ENCODE assay signal across 23 cellular contexts in the genomic region with DNA sequence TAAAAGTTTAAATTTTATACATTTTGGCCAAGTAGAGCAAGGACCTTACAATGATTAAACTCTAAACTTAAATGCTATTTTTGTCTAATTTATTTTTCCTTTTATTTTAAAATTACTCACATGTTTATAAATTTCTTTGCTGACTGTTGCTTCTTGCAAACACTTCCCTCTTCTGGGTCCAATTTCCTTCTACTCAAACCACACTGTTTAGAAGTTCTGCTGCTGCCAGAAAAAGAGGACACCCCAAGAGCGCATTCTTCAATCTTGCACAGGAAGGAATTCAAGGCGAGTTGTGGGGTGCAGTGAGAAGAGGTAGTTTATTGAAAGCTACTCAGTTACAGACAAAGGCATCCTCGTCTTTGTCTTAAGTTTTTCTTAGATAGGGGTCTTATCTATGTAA.
"Had no signal": no experiment of that assay in that cellular context is flagged by ENCODE, and none has a peak within 500 bp of the region (broad histone marks: within the 10 kb centered on the region; RNA-seq: fewer than 3 reads in every experiment).

No MANE protein-coding gene starts in this region.

- H3K4me1 Mint-ChIP-seq: activated CD4-positive, alpha-beta memory T cell treated with anti-CD3 and anti-CD28 coated beads, Interleukin-2, amount 10 ng/mL, durations not matched to agents 7 days and 5 days; activated CD8-positive, alpha-beta memory T cell treated with anti-CD3 and anti-CD28 coated beads, Interleukin-2, amount 10 ng/mL, durations not matched to agents 7 days and 5 days; activated naive CD4-positive, alpha-beta T cell treated with anti-CD3 and anti-CD28 coated beads, Interleukin-2, amount 10 ng/mL, durations not matched to agents 7 days and 5 days; naive B cell had no signal

- H3K27ac ChIP-seq: epithelial cell of prostate, heart right ventricle, right lobe of liver, skin epidermis, thoracic aorta had no signal

- H3K27ac Mint-ChIP-seq: activated CD4-positive, alpha-beta memory T cell treated with anti-CD3 and anti-CD28 coated beads, Interleukin-2, amount 10 ng/mL, durations not matched to agents 7 days and 5 days; activated CD8-positive, alpha-beta memory T cell treated with anti-CD3 and anti-CD28 coated beads, Interleukin-2, amount 10 ng/mL, durations not matched to agents 7 days and 5 days; activated naive CD4-positive, alpha-beta T cell treated with anti-CD3 and anti-CD28 coated beads, Interleukin-2, amount 10 ng/mL, durations not matched to agents 7 days and 5 days; naive B cell; type B pancreatic cell had no signal

- H3K4me1 ChIP-seq: heart right ventricle, right lobe of liver had no signal

- H3K9me3 Mint-ChIP-seq: activated CD4-positive, alpha-beta memory T cell treated with anti-CD3 and anti-CD28 coated beads, Interleukin-2, amount 10 ng/mL, durations not matched to agents 7 days and 5 days; activated naive CD4-positive, alpha-beta T cell treated with anti-CD3 and anti-CD28 coated beads, Interleukin-2, amount 10 ng/mL, durations not matched to agents 7 days and 5 days; type B pancreatic cell had no signal

- H3K27me3 Mint-ChIP-seq: type B pancreatic cell had no signal

- H3K27me3 ChIP-seq: right lobe of liver had no signal

- H3K4me3 ChIP-seq: heart right ventricle, right lobe of liver, skin epidermis, thoracic aorta had no signal

- H3K9me3 ChIP-seq: heart right ventricle, right lobe of liver, thoracic aorta had no signal

- H3K36me3 ChIP-seq: heart right ventricle, right lobe of liver, thoracic aorta had no signal

- DNase-seq: activated CD4-positive, alpha-beta memory T cell treated with anti-CD3 and anti-CD28 coated beads, Interleukin-2, amount 10 ng/mL, durations not matched to agents 7 days and 5 days; activated CD4-positive, alpha-beta T cell treated with anti-CD3 and anti-CD28 coated beads for 48 hours; activated CD8-positive, alpha-beta memory T cell treated with anti-CD3 and anti-CD28 coated beads, Interleukin-2, amount 10 ng/mL, durations not matched to agents 7 days and 5 days; activated effector memory CD4-positive, alpha-beta T cell treated with anti-CD3 and anti-CD28 coated beads, Interleukin-2, amount 50 U/mL, for 16 hours; activated naive CD4-positive, alpha-beta T cell treated with anti-CD3 and anti-CD28 coated beads, Interleukin-2, amount 10 ng/mL, durations not matched to agents 7 days and 5 days; activated T-cell treated with anti-CD3 and anti-CD28 coated beads for 4 hours; amygdala; cerebellar nuclear complex; cortex of kidney; heart right ventricle; left colon; mesendoderm; naive B cell; occipital lobe; posterior cingulate gyrus; right lobe of liver; stimulated activated CD4-positive, alpha-beta T cell treated with anti-CD3 and anti-CD28 coated beads, Interleukin-1b, Interleukin-23, amount 100 ng/mL, for 48 hours; stimulated activated naive CD4-positive, alpha-beta T cell; T-helper 9 cell had no signal

- ATAC-seq: activated CD8-positive, alpha-beta memory T cell treated with anti-CD3 and anti-CD28 coated beads, Interleukin-2, amount 10 ng/mL, durations not matched to agents 7 days and 5 days; heart right ventricle; left colon; right lobe of liver had no signal

- H3K4me3 Mint-ChIP-seq: activated CD4-positive, alpha-beta memory T cell treated with anti-CD3 and anti-CD28 coated beads, Interleukin-2, amount 10 ng/mL, durations not matched to agents 7 days and 5 days; activated CD8-positive, alpha-beta memory T cell treated with anti-CD3 and anti-CD28 coated beads, Interleukin-2, amount 10 ng/mL, durations not matched to agents 7 days and 5 days; activated naive CD4-positive, alpha-beta T cell treated with anti-CD3 and anti-CD28 coated beads, Interleukin-2, amount 10 ng/mL, durations not matched to agents 7 days and 5 days; naive B cell; type B pancreatic cell had no signal

- H3K36me3 Mint-ChIP-seq: activated naive CD4-positive, alpha-beta T cell treated with anti-CD3 and anti-CD28 coated beads, Interleukin-2, amount 10 ng/mL, durations not matched to agents 7 days and 5 days; naive B cell; type B pancreatic cell had no signal
